ENCODE assay signal across 23 cellular contexts in genomic region chr10:63055705-63056104, GRCh38.
A peak's percentile ranks its signal among the peaks of the same experiment; 100 is the strongest.
DNase-seq lines count a peak whose midpoint lies in the region; ATAC-seq, FAIRE-seq and TF ChIP-seq lines count a peak whose summit lies in the region.
"Had no signal": no experiment of that assay in that cellular context is flagged by ENCODE, and none has a peak within 500 bp of the region (broad histone marks: within the 10 kb centered on the region; RNA-seq: fewer than 3 reads in every experiment).

No MANE protein-coding gene starts in this region.

- no peak overlapping the region for H2AFZ ChIP-seq in keratinocyte (ENCODE audit: control insufficient read depth, low read length)

- FAIRE-seq in bronchial epithelial cell (lab: Jason Lieb, UNC): no peak
- peak; percentile 23 for FAIRE-seq in keratinocyte (lab: Jason Lieb, UNC)
- FAIRE-seq: GM12891, H1 had no signal

- CTCF ChIA-PET in activated CD8-positive, alpha-beta T cell treated with anti-CD3 and anti-CD28 coated beads for 36 hours (lab: Charles Lee): no interaction called here
- CTCF ChIA-PET in activated CD8-positive, alpha-beta T cell treated with anti-CD3 and anti-CD28 coated beads, Interleukin-2, amount 10 ng/mL, durations not matched to agents 7 days and 5 days (lab: Charles Lee): no interaction called here

- peak; percentile 24 for ATAC-seq in activated CD8-positive, alpha-beta T cell treated with anti-CD3 and anti-CD28 coated beads for 36 hours
- ATAC-seq in activated CD8-positive, alpha-beta T cell treated with anti-CD3 and anti-CD28 coated beads, Interleukin-2, amount 10 ng/mL, durations not matched to agents 7 days and 5 days: no peak
- ATAC-seq in stimulated activated naive CD8-positive, alpha-beta T cell treated with anti-CD3 and anti-CD28 coated beads, Interleukin-15, amount 100 ng/mL, for 72 hours: no peak

- H3K4me1 ChIP-seq in keratinocyte (ENCODE audit: control insufficient read depth, extremely low read depth, insufficient read depth, low read length): no peaks in the 10 kb centered on the region
- peaks cover 3% of the 10 kb centered on the region for H3K4me1 ChIP-seq in endodermal cell (ENCODE audit: control insufficient read depth, insufficient read depth, low read length)

- H3K27ac Mint-ChIP-seq in activated CD8-positive, alpha-beta T cell treated with anti-CD3 and anti-CD28 coated beads for 36 hours: no peak overlapping the region
- H3K27ac Mint-ChIP-seq in activated CD8-positive, alpha-beta T cell treated with anti-CD3 and anti-CD28 coated beads, Interleukin-2, amount 10 ng/mL, durations not matched to agents 7 days and 5 days: no peak overlapping the region
- no peak overlapping the region for H3K27ac Mint-ChIP-seq in endodermal cell
- H3K27ac Mint-ChIP-seq in stimulated activated naive CD8-positive, alpha-beta T cell treated with anti-CD3 and anti-CD28 coated beads, Interleukin-15, amount 100 ng/mL, for 72 hours: no peak overlapping the region

- H3K36me3 ChIP-seq in bronchial epithelial cell (ENCODE audit: control insufficient read depth, insufficient read depth, low read length) (no peaks in the 10 kb centered on the region), keratinocyte (ENCODE audit: control insufficient read depth in 2 of 2, extremely low read depth in 1 of 2, insufficient read depth in 2 of 2, low read length in 2 of 2) (no peaks in the 10 kb centered on the region), endodermal cell (ENCODE audit: control insufficient read depth, insufficient read depth, low read length) (no peaks in the 10 kb centered on the region)

- DNase-seq in activated CD8-positive, alpha-beta T cell treated with anti-CD3 and anti-CD28 coated beads for 36 hours: no peak
- no peak for DNase-seq in activated CD8-positive, alpha-beta T cell treated with anti-CD3 and anti-CD28 coated beads, Interleukin-2, amount 10 ng/mL, durations not matched to agents 7 days and 5 days
- DNase-seq in bronchial epithelial cell (ENCODE audit: low read depth) (peak; percentile 7), keratinocyte (ENCODE audit: low read depth, low spot score) (no peak), endodermal cell (no peak), NCI-H510A treated with DMSO at 0.1 percent for 48 hours (lab: John Stamatoyannopoulos, UW) (no peak)
- no peak for DNase-seq in stimulated activated naive CD8-positive, alpha-beta T cell treated with anti-CD3 and anti-CD28 coated beads, Interleukin-15, amount 100 ng/mL, for 72 hours
- DNase-seq: Calu3, DMS79 treated with DMSO at 0.1 percent for 48 hours, GF-D8, HCEC 1CT, IMR-90, KG1, MM.1S, NCI-H1048, NCI-H1417, NCI-H1694, NCI-H2029 treated with DMSO at 0.1 percent for 48 hours, NCI-H446 treated with DMSO at 0.1 percent for 48 hours, NCI-H526 treated with DMSO at 0.1 percent for 48 hours, SHP77 treated with DMSO at 0.1 percent for 48 hours had no signal

- H3K27ac ChIP-seq in keratinocyte (ENCODE audit: control insufficient read depth, insufficient read depth, low read length) (no peak overlapping the region), endodermal cell (ENCODE audit: low read depth, low read length) (no peak overlapping the region)

- peaks cover 13% of the 10 kb centered on the region for H3K27me3 Mint-ChIP-seq in activated CD8-positive, alpha-beta T cell treated with anti-CD3 and anti-CD28 coated beads for 36 hours
- H3K27me3 Mint-ChIP-seq in activated CD8-positive, alpha-beta T cell treated with anti-CD3 and anti-CD28 coated beads, Interleukin-2, amount 10 ng/mL, durations not matched to agents 7 days and 5 days (ENCODE audit: low read depth): peaks cover 10% of the 10 kb centered on the region
- H3K27me3 Mint-ChIP-seq in endodermal cell (ENCODE audit: insufficient read depth): no peaks in the 10 kb centered on the region
- H3K27me3 Mint-ChIP-seq in stimulated activated naive CD8-positive, alpha-beta T cell treated with anti-CD3 and anti-CD28 coated beads, Interleukin-15, amount 100 ng/mL, for 72 hours: peaks cover 7% of the 10 kb centered on the region

- H3K27me3 ChIP-seq in bronchial epithelial cell (ENCODE audit: control insufficient read depth, insufficient read depth, low read length) (no peaks in the 10 kb centered on the region), keratinocyte (ENCODE audit: control insufficient read depth, extremely low read depth, insufficient read depth, low read length) (no peaks in the 10 kb centered on the region), endodermal cell (ENCODE audit: control insufficient read depth, insufficient read depth, low read length, poor library complexity, severe bottlenecking) (no peaks in the 10 kb centered on the region)

- no peaks in the 10 kb centered on the region for H3K9me1 ChIP-seq in keratinocyte (ENCODE audit: control insufficient read depth, extremely low read depth, insufficient read depth, low read length)

- H3K4me3 Mint-ChIP-seq in activated CD8-positive, alpha-beta T cell treated with anti-CD3 and anti-CD28 coated beads for 36 hours: no peak overlapping the region
- H3K4me3 Mint-ChIP-seq in activated CD8-positive, alpha-beta T cell treated with anti-CD3 and anti-CD28 coated beads, Interleukin-2, amount 10 ng/mL, durations not matched to agents 7 days and 5 days: no peak overlapping the region
- no peak overlapping the region for H3K4me3 Mint-ChIP-seq in endodermal cell
- no peak overlapping the region for H3K4me3 Mint-ChIP-seq in stimulated activated naive CD8-positive, alpha-beta T cell treated with anti-CD3 and anti-CD28 coated beads, Interleukin-15, amount 100 ng/mL, for 72 hours

- dilution Hi-C loops in keratinocyte (cut with MboI; ENCODE audit: extremely low pct_ligation_motif_present, low sequenced_read_pairs): no loop called here

- H3K4me1 Mint-ChIP-seq in activated CD8-positive, alpha-beta T cell treated with anti-CD3 and anti-CD28 coated beads for 36 hours (ENCODE audit: low read depth): peaks cover 4% of the 10 kb centered on the region
- no peaks in the 10 kb centered on the region for H3K4me1 Mint-ChIP-seq in activated CD8-positive, alpha-beta T cell treated with anti-CD3 and anti-CD28 coated beads, Interleukin-2, amount 10 ng/mL, durations not matched to agents 7 days and 5 days (ENCODE audit: low read depth)
- H3K4me1 Mint-ChIP-seq in endodermal cell: peaks cover 7% of the 10 kb centered on the region
- no peaks in the 10 kb centered on the region for H3K4me1 Mint-ChIP-seq in stimulated activated naive CD8-positive, alpha-beta T cell treated with anti-CD3 and anti-CD28 coated beads, Interleukin-15, amount 100 ng/mL, for 72 hours

- H3K79me2 ChIP-seq in keratinocyte (ENCODE audit: control insufficient read depth, insufficient read depth, low read length): no peaks in the 10 kb centered on the region

- no peak for TF ChIP-seq CTCF in activated CD8-positive, alpha-beta T cell treated with anti-CD3 and anti-CD28 coated beads for 36 hours (IDR thresholded peaks at IDR 0.05)
- TF ChIP-seq CTCF in bronchial epithelial cell (IDR thresholded peaks at IDR 0.05; ENCODE audit: insufficient read depth, low read length, severe bottlenecking) (no peak), keratinocyte (optimal IDR thresholded peaks at IDR 0.05 in 1 of 3, IDR thresholded peaks at IDR 0.05 in 1 of 3, conservative IDR thresholded peaks at IDR 0.05 in 1 of 3; ENCODE audit: extremely low read depth in 1 of 3, insufficient read depth in 2 of 3, low read length in 3 of 3) (no peak), endodermal cell (conservative IDR thresholded peaks at IDR 0.05) (no peak)

- intact Hi-C loops in activated CD8-positive, alpha-beta T cell treated with anti-CD3 and anti-CD28 coated beads for 36 hours (cut with micrococcal nuclease): no loop called here

- H3K9me3 ChIP-seq in keratinocyte (ENCODE audit: control insufficient read depth, low read depth, low read length) (no peaks in the 10 kb centered on the region), endodermal cell (ENCODE audit: control insufficient read depth, low read length) (no peaks in the 10 kb centered on the region)

- no peaks in the 10 kb centered on the region for H3K36me3 Mint-ChIP-seq in activated CD8-positive, alpha-beta T cell treated with anti-CD3 and anti-CD28 coated beads for 36 hours (ENCODE audit: low read depth)
- H3K36me3 Mint-ChIP-seq in activated CD8-positive, alpha-beta T cell treated with anti-CD3 and anti-CD28 coated beads, Interleukin-2, amount 10 ng/mL, durations not matched to agents 7 days and 5 days (ENCODE audit: low read depth): no peaks in the 10 kb centered on the region
- no peaks in the 10 kb centered on the region for H3K36me3 Mint-ChIP-seq in endodermal cell (ENCODE audit: low read depth)

- H3K9ac ChIP-seq in keratinocyte (ENCODE audit: control insufficient read depth, extremely low read depth, insufficient read depth, low read length) (no peak overlapping the region), endodermal cell (ENCODE audit: extremely low read depth, low read length, poor library complexity, severe bottlenecking) (no peak overlapping the region)

- no peaks in the 10 kb centered on the region for H4K20me1 ChIP-seq in keratinocyte (ENCODE audit: control insufficient read depth, extremely low read depth, insufficient read depth, low read length)

- POLR2A ChIA-PET in activated CD8-positive, alpha-beta T cell treated with anti-CD3 and anti-CD28 coated beads for 36 hours (lab: Charles Lee): no interaction called here
- POLR2A ChIA-PET in activated CD8-positive, alpha-beta T cell treated with anti-CD3 and anti-CD28 coated beads, Interleukin-2, amount 10 ng/mL, durations not matched to agents 7 days and 5 days (lab: Charles Lee): interaction anchor here (0.6 kb wide), 1 partner anchor 796 kb away, joined by 3 read pairs; no protein-coding TSS in a partner anchor

- H3K4me3 ChIP-seq in bronchial epithelial cell (ENCODE audit: low read depth, low read length) (no peak overlapping the region), keratinocyte (ENCODE audit: control insufficient read depth in 2 of 3, extremely low read depth in 1 of 3, insufficient read depth in 2 of 3, low read depth in 1 of 3, low read length in 3 of 3) (no peak overlapping the region), endodermal cell (ENCODE audit: low read length) (no peak overlapping the region)

- WGBS in endodermal cell (ENCODE audit: insufficient coverage in 1 of 2, insufficient read length in 1 of 2), 2 experiments: 70 to 76% methylated on average over 2 to 3 of the region's 3 CpGs

- H3K4me2 ChIP-seq in keratinocyte (ENCODE audit: control insufficient read depth, extremely low read depth, insufficient read depth, low read depth, low read length): no peak overlapping the region

- H3K9me3 Mint-ChIP-seq in activated CD8-positive, alpha-beta T cell treated with anti-CD3 and anti-CD28 coated beads for 36 hours: no peaks in the 10 kb centered on the region
- H3K9me3 Mint-ChIP-seq in activated CD8-positive, alpha-beta T cell treated with anti-CD3 and anti-CD28 coated beads, Interleukin-2, amount 10 ng/mL, durations not matched to agents 7 days and 5 days (ENCODE audit: insufficient read depth): no peaks in the 10 kb centered on the region
- no peaks in the 10 kb centered on the region for H3K9me3 Mint-ChIP-seq in endodermal cell
- H3K9me3 Mint-ChIP-seq in stimulated activated naive CD8-positive, alpha-beta T cell treated with anti-CD3 and anti-CD28 coated beads, Interleukin-15, amount 100 ng/mL, for 72 hours: no peaks in the 10 kb centered on the region
